Comparison of ENCODE assay signal across 21 cellular contexts in genomic region chr7:107165341-107165740, GRCh38.
"Had no signal": no experiment of that assay in that cellular context is flagged by ENCODE, and none has a peak within 500 bp of the region (broad histone marks: within the 10 kb centered on the region; RNA-seq: fewer than 3 reads in every experiment).

No MANE protein-coding gene starts in this region.

- H3K4me3 Mint-ChIP-seq: activated naive CD8-positive, alpha-beta T cell; memory B cell; stimulated activated memory B cell treated with anti-CD40 and anti-IgM and Interleukin-4, amounts not matched to agents 10 μg/mL and 1 μg/mL and 100 μg/mL, for 72 hours had no signal

- H3K36me3 Mint-ChIP-seq: activated naive CD8-positive, alpha-beta T cell; stimulated activated memory B cell treated with anti-CD40 and anti-IgM and Interleukin-4, amounts not matched to agents 10 μg/mL and 1 μg/mL and 100 μg/mL, for 72 hours; WTC11 had no signal

- H3K36me3 ChIP-seq: adrenal gland, ascending aorta, brain microvascular endothelial cell, stomach, suprapubic skin, tibial nerve had no signal

- H3K9me3 ChIP-seq: adrenal gland, ascending aorta, mucosa of descending colon, stomach, suprapubic skin, tibial nerve had no signal

- H3K9me3 Mint-ChIP-seq: memory B cell; stimulated activated memory B cell treated with anti-CD40 and anti-IgM and Interleukin-4, amounts not matched to agents 10 μg/mL and 1 μg/mL and 100 μg/mL, for 72 hours; WTC11 had no signal

- H3K27me3 Mint-ChIP-seq: activated naive CD8-positive, alpha-beta T cell; stimulated activated memory B cell treated with anti-CD40 and anti-IgM and Interleukin-4, amounts not matched to agents 10 μg/mL and 1 μg/mL and 100 μg/mL, for 72 hours had no signal

- H3K27ac ChIP-seq: adrenal gland, ascending aorta, brain microvascular endothelial cell, stomach, suprapubic skin, tibial nerve had no signal

- ATAC-seq: esophagus mucosa; left colon; mucosa of descending colon; sciatic nerve; stimulated activated memory B cell treated with anti-CD40 and anti-IgM and Interleukin-4, amounts not matched to agents 10 μg/mL and 1 μg/mL and 100 μg/mL, for 72 hours; WTC11 had no signal

- H3K27me3 ChIP-seq: adrenal gland, ascending aorta, brain microvascular endothelial cell, stomach, suprapubic skin, tibial nerve had no signal

- H3K4me2 ChIP-seq: smooth muscle cell had no signal

- H3K4me1 ChIP-seq: ascending aorta had no signal

- H3K27ac Mint-ChIP-seq: activated naive CD8-positive, alpha-beta T cell; stimulated activated memory B cell treated with anti-CD40 and anti-IgM and Interleukin-4, amounts not matched to agents 10 μg/mL and 1 μg/mL and 100 μg/mL, for 72 hours had no signal

- DNase-seq: activated gamma-delta T cell treated with Interleukin-2 at 50 U/mL for 16 hours; activated T-cell treated with anti-CD3 and anti-CD28 coated beads, Interleukin-2, amount 50 U/mL, for 1 hour; adrenal gland; brain microvascular endothelial cell; caudate nucleus; effector memory CD4-positive, alpha-beta T cell; foreskin melanocyte; left colon; mucosa of descending colon; stimulated activated CD4-positive, alpha-beta T cell treated with anti-CD3 and anti-CD28 coated beads, Interleukin-15, amount 100 ng/mL, for 24 hours; stomach had no signal

- H3K4me3 ChIP-seq: adrenal gland, ascending aorta, mucosa of descending colon, smooth muscle cell, stomach, suprapubic skin, tibial nerve had no signal
